In the genomic region with DNA sequence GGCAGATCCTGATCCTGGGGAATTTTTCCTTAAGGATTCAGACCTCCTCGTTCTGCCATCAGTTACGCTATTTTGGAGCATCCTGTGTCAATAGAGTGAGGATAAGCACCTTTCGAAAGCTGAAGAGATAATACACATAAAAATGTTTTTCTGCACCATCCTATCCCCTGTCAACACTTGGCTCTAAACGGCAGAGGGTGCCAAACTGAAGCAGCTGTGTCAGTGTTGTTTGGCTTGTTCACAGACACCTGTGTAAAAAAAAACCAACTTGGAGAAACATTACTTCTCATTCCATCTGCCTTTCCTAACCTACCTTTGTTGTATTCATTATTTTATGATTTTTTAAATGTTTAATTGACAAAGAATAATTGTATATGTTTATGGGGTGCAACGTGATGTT, we compare ENCODE assay signal across 10 cellular contexts.
A peak's percentile ranks its signal among the peaks of the same experiment; 100 is the strongest.
DNase-seq lines count a peak whose midpoint lies in the region; ATAC-seq and TF ChIP-seq lines count a peak whose summit lies in the region.
"Had no signal": no experiment of that assay in that cellular context is flagged by ENCODE, and none has a peak within 500 bp of the region (broad histone marks: within the 10 kb centered on the region; RNA-seq: fewer than 3 reads in every experiment).

No MANE protein-coding gene starts in this region.

- no peaks in the 10 kb centered on the region for H3K4me1 ChIP-seq in Panc1 (ENCODE audit: control insufficient read depth, insufficient read depth, low read length)

- no peak overlapping the region for H3K27ac ChIP-seq in Panc1 (ENCODE audit: low read length)

- no peaks in the 10 kb centered on the region for H3K27me3 Mint-ChIP-seq in activated CD4-positive, alpha-beta T cell treated with anti-CD3 and anti-CD28 coated beads, Interleukin-2, amount 10 ng/mL, durations not matched to agents 7 days and 5 days

- H3K9me3 ChIP-seq in Panc1 (ENCODE audit: control insufficient read depth, insufficient read depth, low read depth, low read length) = no peaks in the 10 kb centered on the region

- intact Hi-C loops in Panc1 (cut with micrococcal nuclease; ENCODE audit: unreplicated experiment) = no loop called here

- BruUV-seq in Panc1 (replicated peaks; lab: Mats Ljungman, UMichigan) = no TSS peak

- CTCF ChIA-PET in BJ (lab: Yijun Ruan, JAX) (interaction anchor here (0.5 to 1.7 kb wide), 5 partner anchors 10 to 377 kb away, joined by 3 to 7 read pairs (median 4); no protein-coding TSS in a partner anchor), Panc1 (lab: Charles Lee) (no interaction called here)
- CTCF ChIA-PET in activated CD4-positive, alpha-beta T cell treated with anti-CD3 and anti-CD28 coated beads, Interleukin-2, amount 10 ng/mL, durations not matched to agents 7 days and 5 days (lab: Charles Lee) = no interaction called here

- no peak overlapping the region for H3K27ac Mint-ChIP-seq in activated CD4-positive, alpha-beta T cell treated with anti-CD3 and anti-CD28 coated beads, Interleukin-2, amount 10 ng/mL, durations not matched to agents 7 days and 5 days

- ATAC-seq in HG02798 (IDR thresholded peaks at IDR 0.05; ENCODE audit: poor library complexity, unreplicated experiment) (peak; percentile 48), Panc1 (0 out of 2 replicates have a peak, but pooled peaks have one; percentile 56), HG03196 (IDR thresholded peaks at IDR 0.05; ENCODE audit: unreplicated experiment) (no peak)

- TF ChIP-seq CTCF in BJ (IDR thresholded peaks at IDR 0.05; ENCODE audit: insufficient read depth, low read depth, low read length) (peak; percentile 10; the same call in 1 of the 2 replicates), Panc1 (IDR thresholded peaks at IDR 0.05) (peak; percentile 42), fibroblast of villous mesenchyme (IDR thresholded peaks at IDR 0.05; ENCODE audit: insufficient read depth, low read depth, low read length) (peak; percentile 31)

- no peaks in the 10 kb centered on the region for H3K36me3 ChIP-seq in BJ (ENCODE audit: control insufficient read depth, insufficient read depth, low read length)
- no peaks in the 10 kb centered on the region for H3K36me3 ChIP-seq in Panc1 (ENCODE audit: control insufficient read depth, insufficient read depth, low read length)

- H3K4me3 ChIP-seq in BJ (ENCODE audit: low read depth, low read length) = no peak overlapping the region
- H3K4me3 ChIP-seq in Panc1 (ENCODE audit: low read depth in 2 of 2, low read length in 2 of 2) = no peak overlapping the region
- no peak overlapping the region for H3K4me3 ChIP-seq in fibroblast of villous mesenchyme (ENCODE audit: low read depth, low read length)

- in situ Hi-C loops in Panc1 (cut with HindIII; ENCODE audit: low pct_unique_long_range_greater_than_20kb, low sequenced_read_pairs) = no loop called here

- no peaks in the 10 kb centered on the region for H3K36me3 Mint-ChIP-seq in activated CD4-positive, alpha-beta T cell treated with anti-CD3 and anti-CD28 coated beads, Interleukin-2, amount 10 ng/mL, durations not matched to agents 7 days and 5 days (ENCODE audit: low read depth)

- DNase-seq in BJ (ENCODE audit: low read depth) (no peak), Panc1 (ENCODE audit: low read depth, low spot score) (no peak), fibroblast of villous mesenchyme (ENCODE audit: low read depth) (no peak), globus pallidus (ENCODE audit: low spot score) (no peak)
- DNase-seq in activated CD4-positive, alpha-beta T cell treated with anti-CD3 and anti-CD28 coated beads for 48 hours = no peak
- no peak for DNase-seq in activated CD4-positive, alpha-beta T cell treated with anti-CD3 and anti-CD28 coated beads, Interleukin-2, amount 10 ng/mL, durations not matched to agents 7 days and 5 days
- DNase-seq: erythroblast; stimulated activated CD4-positive, alpha-beta T cell treated with anti-CD3 and anti-CD28 coated beads, Interleukin-2, amount 100 ng/mL, for 24 hours had no signal

- no peaks in the 10 kb centered on the region for H3K9me3 Mint-ChIP-seq in activated CD4-positive, alpha-beta T cell treated with anti-CD3 and anti-CD28 coated beads, Interleukin-2, amount 10 ng/mL, durations not matched to agents 7 days and 5 days

- H3K4me3 Mint-ChIP-seq in activated CD4-positive, alpha-beta T cell treated with anti-CD3 and anti-CD28 coated beads, Interleukin-2, amount 10 ng/mL, durations not matched to agents 7 days and 5 days = no peak overlapping the region

- POLR2A ChIA-PET in BJ (lab: Charles Lee) (interaction anchor here (0.7 kb wide), 1 partner anchor 95 kb away, joined by 9 read pairs; no protein-coding TSS in a partner anchor), Panc1 (lab: Charles Lee) (no interaction called here)
- POLR2A ChIA-PET in activated CD4-positive, alpha-beta T cell treated with anti-CD3 and anti-CD28 coated beads, Interleukin-2, amount 10 ng/mL, durations not matched to agents 7 days and 5 days (lab: Charles Lee) = no interaction called here

- H3K27me3 ChIP-seq in BJ (ENCODE audit: control insufficient read depth, insufficient read depth, low read length) = no peaks in the 10 kb centered on the region
- H3K27me3 ChIP-seq in Panc1 (ENCODE audit: control insufficient read depth, insufficient read depth, low read length) = no peaks in the 10 kb centered on the region

- no peaks in the 10 kb centered on the region for H3K4me1 Mint-ChIP-seq in activated CD4-positive, alpha-beta T cell treated with anti-CD3 and anti-CD28 coated beads, Interleukin-2, amount 10 ng/mL, durations not matched to agents 7 days and 5 days
